ENCODE assay signal across 8 cellular contexts in the genomic region with DNA sequence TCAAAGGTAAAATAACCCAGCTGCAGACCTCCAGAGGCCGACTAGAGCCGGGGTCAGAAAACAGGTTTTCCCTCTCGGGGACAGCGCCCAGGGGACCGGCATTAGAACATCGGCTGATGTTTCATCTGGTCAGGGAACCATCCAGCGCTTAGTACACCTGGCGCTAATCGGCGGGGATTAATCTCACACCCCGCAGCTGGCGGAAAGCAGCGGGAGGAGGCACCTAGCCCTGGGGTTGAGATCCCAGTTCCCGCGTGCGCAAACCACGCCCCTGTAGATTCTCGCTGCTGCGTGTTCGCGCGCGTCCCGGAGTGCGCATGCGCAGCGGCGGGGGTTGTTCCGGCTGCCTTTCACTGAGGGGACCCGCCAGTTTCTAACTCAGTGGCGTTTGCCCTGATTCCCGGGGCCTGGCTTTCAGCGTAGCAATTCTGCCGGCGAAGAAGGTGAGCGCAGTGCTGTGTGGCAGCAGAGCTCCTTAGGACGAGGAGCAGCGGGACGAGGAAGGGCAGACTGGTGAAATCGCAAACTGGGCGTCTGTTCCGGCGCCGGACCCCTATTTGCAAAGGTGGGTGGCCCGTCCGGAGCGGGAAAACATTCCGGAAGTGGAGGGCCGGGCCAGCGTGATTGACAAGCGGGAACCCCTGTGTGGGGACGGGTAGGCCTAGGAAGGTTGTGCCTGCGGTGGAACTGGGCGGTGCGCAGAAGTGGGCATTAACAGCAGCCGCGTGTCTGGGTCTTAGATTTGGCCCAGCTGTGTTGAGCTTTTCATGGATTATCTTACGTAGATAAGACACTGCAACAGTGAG. TPM values are rescaled to one million over a fixed set of nuclear protein-coding genes. Genes with fewer than 3 reads are reported as not detected.
DNase-seq lines count a peak whose midpoint lies in the region; ATAC-seq, FAIRE-seq and TF ChIP-seq lines count a peak whose summit lies in the region.
"Not testable (repeated sequence)": the region's sequence is repeated elsewhere in the genome, so short reads cannot be mapped to it uniquely, and the experiment has no call there.

Gene DDX11, plus strand, starts transcription at position 334 of the 806 bp plus-strand sequence. CDS start 4,534 bp downstream, outside the sequence.

- not testable (repeated sequence) for H3K27me3 Mint-ChIP-seq in activated naive CD8-positive, alpha-beta T cell treated with anti-CD3 and anti-CD28 coated beads, Interleukin-2, amount 50 U/mL, for 24 hours

- H3K27ac ChIP-seq in heart left ventricle (peak within 1 kb of the TSS in 11 of 12 donors; percentile 47 to 99 (median 80)), upper lobe of left lung (peak within 1 kb of the TSS; percentile 65 to 94 (median 80))

- H3K4me3 ChIP-seq in heart left ventricle = peak within 1 kb of the TSS; percentile 24 to 90 (median 67)
- peak within 1 kb of the TSS; percentile 55 to 79 (median 66) for H3K4me3 ChIP-seq in upper lobe of left lung

- H3K27ac Mint-ChIP-seq in activated naive CD8-positive, alpha-beta T cell treated with anti-CD3 and anti-CD28 coated beads, Interleukin-2, amount 50 U/mL, for 24 hours = peak within 1 kb of the TSS; percentile 98

- not testable (repeated sequence) for TF ChIP-seq CTCF in heart left ventricle (IDR thresholded peaks at IDR 0.05); upper lobe of left lung (IDR thresholded peaks at IDR 0.05)

- peak; percentile 54 for FAIRE-seq in GM12891 (lab: Jason Lieb, UNC)

- TF ChIP-seq POLR2A in GM12891 (IDR thresholded peaks at IDR 0.05; ENCODE audit: low read depth, low read length) = peak; percentile 8; the same call in 1 of the 2 replicates
- TF ChIP-seq POLR2A in heart left ventricle (IDR thresholded peaks at IDR 0.05) = peak in 1 of 2 donors; percentile 11
- TF ChIP-seq POLR2A in upper lobe of left lung (IDR thresholded peaks at IDR 0.05) = peak in 2 of 4 donors; percentile 24 to 55

- not testable (repeated sequence) for H3K36me3 ChIP-seq in heart left ventricle, upper lobe of left lung

- peak within 1 kb of the TSS; percentile 99 for H3K4me3 Mint-ChIP-seq in activated naive CD8-positive, alpha-beta T cell treated with anti-CD3 and anti-CD28 coated beads, Interleukin-2, amount 50 U/mL, for 24 hours

- not testable (repeated sequence) for H3K4me1 ChIP-seq in heart left ventricle, upper lobe of left lung

- peaks cover 26% of the 10 kb centered on the region for H3K36me3 Mint-ChIP-seq in activated naive CD8-positive, alpha-beta T cell treated with anti-CD3 and anti-CD28 coated beads, Interleukin-2, amount 50 U/mL, for 24 hours (ENCODE audit: low read depth)

- H3K9me3 Mint-ChIP-seq in activated naive CD8-positive, alpha-beta T cell treated with anti-CD3 and anti-CD28 coated beads, Interleukin-2, amount 50 U/mL, for 24 hours = not testable (repeated sequence)

- whole genome bisulfite sequencing in heart left ventricle, 4 donors = 0 to 1% (median 1%) methylated on average over 21 to 58 of the region's 58 CpGs
- 0 to 2% methylated on average over 32 to 49 of the region's 58 CpGs for WGBS in upper lobe of left lung, 2 donors

- intact Hi-C loops in heart left ventricle (cut with DNase I); posterior vena cava (cut with DNase I): not testable (repeated sequence)

- peak; percentile 76 for DNase-seq in GM12891 (ENCODE audit: insufficient read length, low spot score)
- DNase-seq in NCI-H1436 (lab: John Stamatoyannopoulos, UW) = peak; percentile 86
- peak; percentile 97 for DNase-seq in SW480 (ENCODE audit: low spot score)
- DNase-seq in activated naive CD8-positive, alpha-beta T cell treated with anti-CD3 and anti-CD28 coated beads, Interleukin-2, amount 50 U/mL, for 24 hours = peak; percentile 93
- peak; percentile 88 to 95 (median 90) for DNase-seq in heart left ventricle
- peak; percentile 97 for DNase-seq in posterior vena cava (ENCODE audit: low spot score)
- DNase-seq in upper lobe of left lung = peak; percentile 90 to 98

- not testable (repeated sequence) for H3K27me3 ChIP-seq in heart left ventricle, upper lobe of left lung

- not testable (repeated sequence) for H3K9me3 ChIP-seq in heart left ventricle, upper lobe of left lung

- H3K4me1 Mint-ChIP-seq in activated naive CD8-positive, alpha-beta T cell treated with anti-CD3 and anti-CD28 coated beads, Interleukin-2, amount 50 U/mL, for 24 hours = peaks cover 43% of the 10 kb centered on the region

- ATAC-seq in HG02798 (IDR thresholded peaks at IDR 0.05; ENCODE audit: poor library complexity, unreplicated experiment) (peak; percentile 98), heart left ventricle (peak; percentile 97 to 99 (median 98)), upper lobe of left lung (ENCODE audit: low FRiP score in 2 of 2) (peak; percentile 97 to 98)
- peak; percentile 98 for ATAC-seq in activated naive CD8-positive, alpha-beta T cell treated with anti-CD3 and anti-CD28 coated beads, Interleukin-2, amount 50 U/mL, for 24 hours

- TF ChIP-seq EP300 in upper lobe of left lung (IDR thresholded peaks at IDR 0.05) = not testable (repeated sequence)

TF ChIP-seq in GM12891, 5 proteins besides CTCF, POLR2A, EP300 and RAD21:
- peak; percentile 14 for TF ChIP-seq PAX5 (IDR thresholded peaks at IDR 0.05; ENCODE audit: insufficient read depth, low read length, severe bottlenecking)
- peak; percentile 55; the same call in 1 of the 2 replicates for TF ChIP-seq POLR2AphosphoS5 (IDR thresholded peaks at IDR 0.05; ENCODE audit: low read depth, low read length)

RNA-seq across cellular contexts. Expression of gene DDX11, which starts in this region (rescaled TPM):
- 37.9 TPM for polyA plus RNA-seq in GM12891 (2012; ENCODE audit: low read depth, missing spikeins)
- 10 to 100 TPM in 1 of 9 donors, 1 to 10 TPM in 8; 2.3 to 15.1 (median 6.9) TPM for total RNA-seq in heart left ventricle
- 1 to 10 TPM; 6.4 to 8.0 TPM for polyA plus RNA-seq in heart left ventricle
- total RNA-seq in posterior vena cava = 10 to 100 TPM in 1 of 2 donors, 1 to 10 TPM in 1; 9.3 to 16.4 TPM
- total RNA-seq in upper lobe of left lung = 100 to 1,000 TPM in 1 of 6 donors, 10 to 100 TPM in 5; 13.9 to 117 (median 23.0) TPM

Comparison
In these comparisons a context has a peak if more than half of its experiments do, and no peak if none do; other contexts are left out.
1. Peak in every context shown above with its lines: DNase-seq, ATAC-seq, H3K4me3 ChIP-seq and H3K27ac ChIP-seq.